In genomic region chr7:142301923-142302550, GRCh38 we compare ENCODE assay signal across 8 cellular contexts. TPM values are rescaled to one million over a fixed set of nuclear protein-coding genes. Genes with fewer than 3 reads are reported as not detected.
DNase-seq lines count a peak whose midpoint lies in the region; ATAC-seq, FAIRE-seq and TF ChIP-seq lines count a peak whose summit lies in the region.

No MANE protein-coding gene starts in this region.

- no peak overlapping the region for H2AFZ ChIP-seq in neuronal stem cell (ENCODE audit: low read length)

- H2AK5ac ChIP-seq in neuronal stem cell (ENCODE audit: low read depth, low read length) = no peak overlapping the region

- H3K4me1 ChIP-seq in neuronal stem cell (ENCODE audit: control insufficient read depth in 2 of 2, insufficient read depth in 1 of 2, low read depth in 1 of 2, low read length in 2 of 2) = peaks cover 0 to 2% of the 10 kb centered on the region in 2 donors

- no peak overlapping the region for H3K9ac ChIP-seq in neuronal stem cell (ENCODE audit: low read depth, low read length, poor library complexity)

- no peak overlapping the region for H2BK15ac ChIP-seq in neuronal stem cell (ENCODE audit: low read length)

- no peak overlapping the region for H2BK5ac ChIP-seq in neuronal stem cell (ENCODE audit: low read length)

- H3K36me3 ChIP-seq in neuronal stem cell (replicated peaks in 1 of 2; ENCODE audit: control insufficient read depth in 2 of 2, insufficient read depth in 2 of 2, low read length in 2 of 2) = no peaks in the 10 kb centered on the region

- H3K4ac ChIP-seq in neuronal stem cell (ENCODE audit: low read length) = no peak overlapping the region

- peak; percentile 36 for TF ChIP-seq CTCF in GM13976 (IDR thresholded peaks at IDR 0.05; ENCODE audit: borderline replicate concordance, control extremely low read depth, extremely low read depth, insufficient read depth, missing control alignments)

- DNase-seq in GM13976 (ENCODE audit: low spot score) = peak; percentile 47
- DNase-seq in M059J (ENCODE audit: low read depth) = peak; percentile 30
- DNase-seq in dermis blood vessel endothelial cell = peak; percentile 27
- no peak for DNase-seq in central memory CD4-positive, alpha-beta T cell
- no peak for DNase-seq in mesenteric fat pad (ENCODE audit: low spot score)
- DNase-seq in left colon = no peak
- DNase-seq in neuronal stem cell (ENCODE audit: low spot score) = no peak

- no peak overlapping the region for H3K27ac ChIP-seq in neuronal stem cell (replicated peaks; ENCODE audit: low read length)

- intact Hi-C loops in left colon (cut with DNase I, micrococcal nuclease) = no loop called here

- no peaks in the 10 kb centered on the region for H3K9me3 ChIP-seq in neuronal stem cell (replicated peaks in 1 of 2; ENCODE audit: control insufficient read depth in 2 of 2, insufficient read depth in 1 of 2, low read depth in 1 of 2, low read length in 2 of 2)

- WGBS in neuronal stem cell (ENCODE audit: extremely low coverage in 2 of 2, insufficient read length in 2 of 2, insufficient replicate concordance in 1 of 2), 2 donors = no CpG with 5 or more reads among the region's 3 CpGs

- no peak overlapping the region for H2BK120ac ChIP-seq in neuronal stem cell (ENCODE audit: low read depth, low read length)

- H2BK12ac ChIP-seq in neuronal stem cell (ENCODE audit: low read length) = no peak overlapping the region

- H4K91ac ChIP-seq in neuronal stem cell (ENCODE audit: low read depth, low read length, poor library complexity) = no peak overlapping the region

- H3K23ac ChIP-seq in neuronal stem cell (ENCODE audit: low read depth, low read length, poor library complexity) = no peak overlapping the region

- in situ Hi-C loops in GM13976 (cut with MboI; ENCODE audit: low sequenced_read_pairs, unreplicated experiment) = no loop called here

- no peak for ATAC-seq in left colon

- FAIRE-seq in A204.1 (lab: Jason Lieb, UNC) = peak; percentile 85

- no peak overlapping the region for H3K14ac ChIP-seq in neuronal stem cell (ENCODE audit: low read length)

- no peak overlapping the region for H4K8ac ChIP-seq in neuronal stem cell (ENCODE audit: low read depth, low read length)

- H3K4me2 ChIP-seq in neuronal stem cell (ENCODE audit: insufficient read depth, low read length, poor library complexity, severe bottlenecking) = no peak overlapping the region

- no peaks in the 10 kb centered on the region for H3K27me3 ChIP-seq in neuronal stem cell (ENCODE audit: control insufficient read depth in 3 of 3, insufficient read depth in 3 of 3, low read depth in 1 of 3, low read length in 3 of 3)

- no peak overlapping the region for H3K18ac ChIP-seq in neuronal stem cell (ENCODE audit: low read length)

- no peak overlapping the region for H3K4me3 ChIP-seq in neuronal stem cell (ENCODE audit: low read length in 2 of 2)

- no peaks in the 10 kb centered on the region for H3K79me1 ChIP-seq in neuronal stem cell (ENCODE audit: low read depth, low read length)

RNA-seq across cellular contexts. Expression of gene PRSS58, which starts 44.2 kb away (rescaled TPM):
- not detected in 2 replicates for total RNA-seq in M059J (2014; rRNA removed; shearing (Covaris generic))
- total RNA-seq in dermis blood vessel endothelial cell (not detected in 2 replicates), mesenteric fat pad (not detected), left colon (not detected)
- not detected for polyA plus RNA-seq in neuronal stem cell (2013, experiment 1 of 2)
- not detected for polyA plus RNA-seq in neuronal stem cell (2013, experiment 2 of 2)

Comparison
In these comparisons a context has a peak if more than half of its experiments do, and no peak if none do; other contexts are left out.
1. DNase-seq: peak in GM13976 (single experiment), M059J (single experiment) and dermis blood vessel endothelial cell (single experiment); none in central memory CD4-positive, alpha-beta T cell (single experiment), mesenteric fat pad (single experiment), left colon (0 of 2) and neuronal stem cell (single experiment).